Comparison of ENCODE assay signal across 9 cellular contexts in the genomic region with DNA sequence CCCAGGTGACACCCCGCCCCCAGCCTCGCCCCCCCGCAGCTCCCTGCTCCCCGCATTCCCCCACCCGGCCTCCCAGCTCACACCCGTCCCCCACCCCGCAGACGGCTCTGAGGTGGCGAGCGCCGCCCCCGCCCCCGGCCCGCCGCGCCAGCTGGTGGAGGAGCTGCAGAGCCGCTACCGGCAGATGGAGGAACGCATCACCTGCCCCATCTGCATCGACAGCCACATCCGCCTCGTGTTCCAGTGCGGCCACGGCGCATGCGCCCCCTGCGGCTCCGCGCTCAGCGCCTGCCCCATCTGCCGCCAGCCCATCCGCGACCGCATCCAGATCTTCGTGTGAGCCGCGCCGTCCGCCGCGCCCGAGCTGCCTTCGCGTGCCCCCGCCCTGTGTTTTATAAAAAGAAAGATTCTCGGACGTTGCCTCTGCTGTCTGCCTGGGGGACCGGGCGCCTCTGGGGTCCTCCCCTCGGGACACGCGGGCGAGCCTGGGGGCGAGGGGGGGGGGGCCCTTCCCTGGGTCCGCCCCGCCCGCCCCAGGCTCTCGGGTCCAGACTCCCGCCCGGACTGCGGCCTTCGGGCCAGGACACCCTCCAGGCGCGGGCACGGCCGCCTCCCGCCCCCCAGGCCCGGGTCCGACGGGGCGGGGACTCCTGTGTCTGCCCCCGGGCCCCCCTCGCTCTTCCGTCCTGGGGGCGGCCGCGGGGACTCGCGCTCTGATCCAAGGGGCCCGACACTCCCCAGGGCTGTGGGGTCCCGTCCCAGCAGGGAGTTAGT. TPM values are rescaled to one million over a fixed set of nuclear protein-coding genes. Genes with fewer than 3 reads are reported as not detected.
DNase-seq lines count a peak whose midpoint lies in the region; ATAC-seq and TF ChIP-seq lines count a peak whose summit lies in the region.
"Had no signal": no experiment of that assay in that cellular context is flagged by ENCODE, and none has a peak within 500 bp of the region (broad histone marks: within the 10 kb centered on the region; RNA-seq: fewer than 3 reads in every experiment).

No MANE protein-coding gene starts in this region.

- CTCF ChIA-PET in A673 (lab: Charles Lee), result no interaction called here
- CTCF ChIA-PET in activated CD4-positive, alpha-beta memory T cell treated with anti-CD3 and anti-CD28 coated beads for 36 hours (lab: Charles Lee), result interaction anchor here (1.8 kb wide), 1 partner anchor 16 kb away, joined by 13 read pairs; no protein-coding TSS in a partner anchor

- TF ChIP-seq CTCF in A673 (conservative IDR thresholded peaks at IDR 0.05; ENCODE audit: low read depth, low read length) (no peak), natural killer cell (IDR thresholded peaks at IDR 0.05) (no peak)

- peaks cover 13% of the 10 kb centered on the region for H3K4me1 ChIP-seq in A673 (ENCODE audit: insufficient read depth, low read length, poor library complexity, severe bottlenecking)

- H3K4me1 Mint-ChIP-seq in activated CD4-positive, alpha-beta memory T cell treated with anti-CD3 and anti-CD28 coated beads for 36 hours (ENCODE audit: low read depth), result peaks cover 7% of the 10 kb centered on the region
- peaks cover 5 to 23% of the 10 kb centered on the region in 2 donors for H3K4me1 Mint-ChIP-seq in natural killer cell

- peaks cover 4% of the 10 kb centered on the region for H3K27me3 Mint-ChIP-seq in activated CD4-positive, alpha-beta memory T cell treated with anti-CD3 and anti-CD28 coated beads for 36 hours
- no peaks in the 10 kb centered on the region for H3K27me3 Mint-ChIP-seq in natural killer cell (ENCODE audit: low read depth in 2 of 2)

- BruUV-seq in A673 (replicated peaks; lab: Mats Ljungman, UMichigan), result no TSS peak

- ATAC-seq in GM19468 (IDR thresholded peaks at IDR 0.05; ENCODE audit: extremely low read depth, unreplicated experiment), result peak; percentile 47
- peak; percentile 53 to 77 (median 66) for ATAC-seq in natural killer cell
- peak; percentile 62 for ATAC-seq in stimulated activated naive CD8-positive, alpha-beta T cell treated with anti-CD3 and anti-CD28 coated beads, Interleukin-15, Interleukin-2, amounts not matched to agents 100 U/mL and 50 U/mL, for 24 hours
- no peak for ATAC-seq in HG02884 (IDR thresholded peaks at IDR 0.05; ENCODE audit: unreplicated experiment)

- no peaks in the 10 kb centered on the region for H3K36me3 ChIP-seq in A673 (ENCODE audit: insufficient read depth, low read length, poor library complexity, severe bottlenecking)

- peaks cover 18% of the 10 kb centered on the region for H3K27me3 ChIP-seq in A673 (replicated peaks; ENCODE audit: insufficient read depth, low read depth, low read length, poor library complexity)

- H3K27ac ChIP-seq in A673 (ENCODE audit: low read depth, low read length, poor library complexity, severe bottlenecking), result no peak overlapping the region
- H3K27ac ChIP-seq: epithelial cell of prostate had no signal

- no peak overlapping the region for H3K4me3 ChIP-seq in A673 (ENCODE audit: low read depth, low read length, poor library complexity, severe bottlenecking)

- DNase-seq in A673 (ENCODE audit: low spot score) (peak; percentile 85), NCI-H1105 treated with DMSO at 0.1 percent for 48 hours (lab: John Stamatoyannopoulos, UW) (peak; percentile 75), natural killer cell (peak; percentile 96)
- DNase-seq in activated CD4-positive, alpha-beta memory T cell treated with anti-CD3 and anti-CD28 coated beads for 36 hours, result peak; percentile 96
- peak; percentile 84 for DNase-seq in effector CD8-positive, alpha-beta T cell (lab: John Stamatoyannopoulos, UW)
- DNase-seq in stimulated activated naive CD8-positive, alpha-beta T cell treated with anti-CD3 and anti-CD28 coated beads, Interleukin-15, Interleukin-2, amounts not matched to agents 100 U/mL and 50 U/mL, for 24 hours, result peak; percentile 92

- POLR2A ChIA-PET in A673 (lab: Charles Lee; ENCODE audit: low non-redundant PET), result no interaction called here
- POLR2A ChIA-PET in activated CD4-positive, alpha-beta memory T cell treated with anti-CD3 and anti-CD28 coated beads for 36 hours (lab: Charles Lee), result interaction anchor here (0.9 to 1.3 kb wide), 4 partner anchors 10 to 16 kb away, joined by 3 read pairs; a partner anchor contains a TSS

- peak overlapping the region; percentile 81 for H3K27ac Mint-ChIP-seq in activated CD4-positive, alpha-beta memory T cell treated with anti-CD3 and anti-CD28 coated beads for 36 hours
- H3K27ac Mint-ChIP-seq in natural killer cell, result peak overlapping the region; percentile 93 to 96

- peaks cover 2% of the 10 kb centered on the region for H3K36me3 Mint-ChIP-seq in activated CD4-positive, alpha-beta memory T cell treated with anti-CD3 and anti-CD28 coated beads for 36 hours
- H3K36me3 Mint-ChIP-seq in natural killer cell, result no peaks in the 10 kb centered on the region

- H3K9me3 Mint-ChIP-seq in activated CD4-positive, alpha-beta memory T cell treated with anti-CD3 and anti-CD28 coated beads for 36 hours, result no peaks in the 10 kb centered on the region
- no peaks in the 10 kb centered on the region for H3K9me3 Mint-ChIP-seq in natural killer cell

- intact Hi-C loops in A673 (cut with micrococcal nuclease; ENCODE audit: unreplicated experiment) (no loop called here), natural killer cell (cut with micrococcal nuclease) (no loop called here)
- intact Hi-C loops in activated CD4-positive, alpha-beta memory T cell treated with anti-CD3 and anti-CD28 coated beads for 36 hours (cut with micrococcal nuclease), result loop anchor here (2.0 kb wide), 1 partner anchor 16 kb away; a partner anchor contains a TSS

- no peaks in the 10 kb centered on the region for H3K9me3 ChIP-seq in A673 (ENCODE audit: low read depth, low read length, poor library complexity, severe bottlenecking)

- H3K4me3 Mint-ChIP-seq in activated CD4-positive, alpha-beta memory T cell treated with anti-CD3 and anti-CD28 coated beads for 36 hours, result peak overlapping the region; percentile 74
- peak overlapping the region; percentile 95 for H3K4me3 Mint-ChIP-seq in natural killer cell

RNA-seq across cellular contexts. Expression of a gene that starts 1.6 kb away (rescaled TPM):
- total RNA-seq in A673 (2021) (0.55 and 0.67 TPM in 2 replicates), natural killer cell (100 to 1,000 TPM in 2 of 3 donors, 10 to 100 TPM in 1; 82.9 to 130 (median 126) TPM)
- total RNA-seq in activated CD4-positive, alpha-beta memory T cell treated with anti-CD3 and anti-CD28 coated beads for 36 hours, result 1 to 10 TPM in 1 of 2 experiments, under 1 TPM in 1; 0.61 to 1.1 TPM

RNA-seq across cellular contexts. Expression of a gene that starts 15.1 kb away (rescaled TPM):
- total RNA-seq in A673 (2021), result 38.7 and 49.8 TPM in 2 replicates
- 10 to 100 TPM; 31.1 to 36.1 TPM for total RNA-seq in activated CD4-positive, alpha-beta memory T cell treated with anti-CD3 and anti-CD28 coated beads for 36 hours
- 10 to 100 TPM; 44.9 to 54.1 (median 46.0) TPM for total RNA-seq in natural killer cell

RNA-seq across cellular contexts. Expression of a gene that starts 28.4 kb away (rescaled TPM):
- 38.1 and 39.4 TPM in 2 replicates for total RNA-seq in A673 (2021)
- total RNA-seq in activated CD4-positive, alpha-beta memory T cell treated with anti-CD3 and anti-CD28 coated beads for 36 hours, result 10 to 100 TPM; 32.4 to 36.9 TPM
- total RNA-seq in natural killer cell, result 10 to 100 TPM; 49.6 to 65.9 (median 50.2) TPM

RNA-seq across cellular contexts. Expression of a gene that starts 30.4 kb away (rescaled TPM):
- total RNA-seq in A673 (2021) (1.7 and 2.5 TPM in 2 replicates), natural killer cell (1 to 10 TPM; 2.8 to 3.2 (median 3.0) TPM)
- 1 to 10 TPM; 1.5 to 1.6 TPM for total RNA-seq in activated CD4-positive, alpha-beta memory T cell treated with anti-CD3 and anti-CD28 coated beads for 36 hours

RNA-seq across cellular contexts. Expression of a gene that starts 55.7 kb away (rescaled TPM):
- 182 and 193 TPM in 2 replicates for total RNA-seq in A673 (2021)
- 100 to 1,000 TPM; 106 to 107 TPM for total RNA-seq in activated CD4-positive, alpha-beta memory T cell treated with anti-CD3 and anti-CD28 coated beads for 36 hours
- total RNA-seq in natural killer cell, result 100 to 1,000 TPM in 1 of 3 donors, 10 to 100 TPM in 2; 87.5 to 107 (median 93.9) TPM

Comparison
In these comparisons a context has a peak if more than half of its experiments do, and no peak if none do; other contexts are left out.
1. RNA of a gene that starts 1.6 kb away (total RNA-seq): 82.9 to 130 TPM in natural killer cell; 0.61 to 1.1 TPM in activated CD4-positive, alpha-beta memory T cell treated with anti-CD3 and anti-CD28 coated beads for 36 hours and 0.55 to 0.67 TPM in A673; every median in the first group is over 10 times any median in the second.
2. Peak in every context shown above with its lines, with median percentiles within 50 percentile points of each other: DNase-seq.